In the genomic region with DNA sequence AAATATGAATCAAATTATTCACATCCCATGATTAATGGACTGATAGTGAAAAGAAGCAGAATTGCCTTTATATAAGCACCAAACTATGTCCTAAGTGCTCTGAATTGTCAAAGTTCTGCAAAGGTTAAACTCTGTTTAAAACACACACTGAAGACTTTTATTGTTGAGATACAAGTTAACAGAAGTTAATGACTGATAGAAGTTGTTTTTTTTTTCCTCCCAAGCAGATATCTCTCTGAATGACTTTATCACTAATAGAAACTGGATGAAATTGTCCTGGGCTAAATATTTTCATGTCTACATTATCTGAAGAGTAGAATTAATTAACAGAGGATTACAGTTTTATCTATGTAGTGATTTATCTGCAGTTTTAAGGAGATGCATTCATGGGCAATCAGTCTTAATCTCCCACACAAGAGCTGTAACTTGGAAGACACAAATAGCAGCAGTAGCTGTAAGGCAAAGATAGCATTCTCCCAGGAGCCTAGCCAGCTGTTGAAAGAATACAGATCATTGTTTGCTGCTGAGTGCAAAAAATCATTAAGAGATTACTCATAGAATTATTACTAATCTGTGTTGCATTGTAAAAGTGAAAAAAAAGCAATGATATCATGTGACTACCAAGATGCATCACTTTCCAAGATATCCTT, we compare ENCODE assay signal across 14 cellular contexts. TPM values are rescaled to one million over a fixed set of nuclear protein-coding genes. Genes with fewer than 3 reads are reported as not detected.
DNase-seq lines count a peak whose midpoint lies in the region; ATAC-seq and TF ChIP-seq lines count a peak whose summit lies in the region.
"Had no signal": no experiment of that assay in that cellular context is flagged by ENCODE, and none has a peak within 500 bp of the region (broad histone marks: within the 10 kb centered on the region; RNA-seq: fewer than 3 reads in every experiment).

No MANE protein-coding gene starts in this region.

- no peak for TF ChIP-seq CTCF in thyroid gland (IDR thresholded peaks at IDR 0.05)
- no peak for TF ChIP-seq CTCF in GM13977 (IDR thresholded peaks at IDR 0.05; ENCODE audit: extremely low read depth, insufficient read depth, missing control alignments)

- no peaks in the 10 kb centered on the region for H3K36me3 ChIP-seq in thyroid gland
- H3K36me3 ChIP-seq: uterus had no signal

- no peaks in the 10 kb centered on the region for H3K9me3 ChIP-seq in thyroid gland
- H3K9me3 ChIP-seq: uterus had no signal

- no peak for TF ChIP-seq POLR2A in thyroid gland (IDR thresholded peaks at IDR 0.05)

- H3K4me1 ChIP-seq in thyroid gland, result no peaks in the 10 kb centered on the region
- H3K4me1 ChIP-seq: uterus had no signal

- no peak overlapping the region for H3K4me3 ChIP-seq in thyroid gland (replicated peaks in 1 of 3)
- H3K4me3 ChIP-seq: uterus had no signal

- H3K27me3 ChIP-seq in thyroid gland, result no peaks in the 10 kb centered on the region
- H3K27me3 ChIP-seq: uterus had no signal

- intact Hi-C loops in thyroid gland (cut with DNase I), result no loop called here

- H3K27ac ChIP-seq in thyroid gland, result no peak overlapping the region
- H3K27ac ChIP-seq: uterus had no signal

- no peak for ATAC-seq in SK-N-SH treated with all-trans-retinoic acid at 6 μM for 48 hours
- ATAC-seq in GM19467 (IDR thresholded peaks at IDR 0.05; ENCODE audit: unreplicated experiment), result no peak
- ATAC-seq: naive thymus-derived CD4-positive, alpha-beta T cell had no signal

- peak; percentile 11 for DNase-seq in GM04503 (ENCODE audit: low read depth)
- peak; percentile 22 for DNase-seq in glomerular visceral epithelial cell (ENCODE audit: extremely low spot score)
- peak; percentile 3 for DNase-seq in pulmonary artery endothelial cell (ENCODE audit: low read depth, low spot score)
- DNase-seq in activated CD8-positive, alpha-beta memory T cell treated with anti-CD3 and anti-CD28 coated beads, Interleukin-2, amount 50 U/mL, for 4 hours, result no peak
- no peak for DNase-seq in thyroid gland
- no peak for DNase-seq in GM13977 (ENCODE audit: low spot score)
- DNase-seq: activated CD4-positive, CD25-positive, alpha-beta regulatory T cell treated with anti-CD3 and anti-CD28 coated beads, Interleukin-2, amount 50 U/mL, for 72 hours; activated naive CD8-positive, alpha-beta T cell treated with anti-CD3 and anti-CD28 coated beads for 36 hours; DND-41; naive thymus-derived CD4-positive, alpha-beta T cell; uterus had no signal

- in situ Hi-C loops in GM13977 (cut with MboI; ENCODE audit: low pct_unique_long_range_greater_than_20kb, low sequenced_read_pairs, unreplicated experiment), result no loop called here

TF ChIP-seq in SK-N-SH treated with all-trans-retinoic acid at 6 μM for 48 hours, 23 proteins besides CTCF, POLR2A, EP300 and RAD21:
- TF ChIP-seq ZFP30 (CRISPR knock-in tag; IDR thresholded peaks at IDR 0.05), result no peak
- TF ChIP-seq OSR1 (CRISPR knock-in tag; IDR thresholded peaks at IDR 0.05), result no peak
- peak; percentile 68 for TF ChIP-seq ISL1 (CRISPR knock-in tag; IDR thresholded peaks at IDR 0.05)

RNA-seq across cellular contexts. Expression of gene BMP5, which starts 49.9 kb away (rescaled TPM):
- total RNA-seq in pulmonary artery endothelial cell, result 0.11 TPM in 1 of 2 replicates, not detected in the other
- total RNA-seq in thyroid gland, result 1 to 10 TPM in 1 of 4 donors, under 1 TPM in 3; 0.25 to 1.9 (median 0.63) TPM
- total RNA-seq: activated naive CD8-positive, alpha-beta T cell treated with anti-CD3 and anti-CD28 coated beads for 36 hours; glomerular endothelial cell; naive thymus-derived CD4-positive, alpha-beta T cell had no signal

Comparison
In these comparisons a context has a peak if more than half of its experiments do, and no peak if none do; other contexts are left out.
1. DNase-seq: peak in GM04503 (single experiment), glomerular visceral epithelial cell (single experiment) and pulmonary artery endothelial cell (single experiment); none in activated CD8-positive, alpha-beta memory T cell treated with anti-CD3 and anti-CD28 coated beads, Interleukin-2, amount 50 U/mL, for 4 hours (single experiment), thyroid gland (0 of 2) and GM13977 (single experiment).